ENCODE assay signal across 16 cellular contexts in genomic region chr7:82036146-82036886, GRCh38.
A peak's percentile ranks its signal among the peaks of the same experiment; 100 is the strongest.
DNase-seq lines count a peak whose midpoint lies in the region; ATAC-seq, FAIRE-seq and TF ChIP-seq lines count a peak whose summit lies in the region.
"Had no signal": no experiment of that assay in that cellular context is flagged by ENCODE, and none has a peak within 500 bp of the region (broad histone marks: within the 10 kb centered on the region; RNA-seq: fewer than 3 reads in every experiment).

No MANE protein-coding gene starts in this region.

- H3K36me3 ChIP-seq in upper lobe of right lung = no peaks in the 10 kb centered on the region
- H3K36me3 ChIP-seq: left lung, neural progenitor cell, stomach had no signal

- H3K4me1 Mint-ChIP-seq in osteocyte (ENCODE audit: unreplicated experiment) = peaks cover 27% of the 10 kb centered on the region
- H3K4me1 Mint-ChIP-seq: T-helper 17 cell had no signal

- no peaks in the 10 kb centered on the region for H3K9me3 Mint-ChIP-seq in osteocyte (ENCODE audit: unreplicated experiment)
- H3K9me3 Mint-ChIP-seq: neural progenitor cell had no signal

- no peak overlapping the region for H3K4me3 ChIP-seq in fibroblast of the aortic adventitia (ENCODE audit: low read depth, low read length)
- no peak overlapping the region for H3K4me3 ChIP-seq in upper lobe of right lung
- H3K4me3 ChIP-seq: hepatocyte, left lung, neural progenitor cell, skin epidermis, stomach had no signal

- no peak overlapping the region for H3K27ac Mint-ChIP-seq in osteocyte (ENCODE audit: unreplicated experiment)
- H3K27ac Mint-ChIP-seq: neural progenitor cell, T-helper 17 cell had no signal

- H3K27ac ChIP-seq in upper lobe of right lung = no peak overlapping the region
- H3K27ac ChIP-seq: hepatocyte, left lung, neural progenitor cell, stomach had no signal

- H3K27me3 Mint-ChIP-seq in osteocyte (ENCODE audit: unreplicated experiment) = no peaks in the 10 kb centered on the region
- H3K27me3 Mint-ChIP-seq: T-helper 17 cell had no signal

- no peak overlapping the region for H3K4me3 Mint-ChIP-seq in osteocyte (ENCODE audit: unreplicated experiment)
- H3K4me3 Mint-ChIP-seq: neural progenitor cell, T-helper 17 cell had no signal

- H3K9me3 ChIP-seq in upper lobe of right lung = no peaks in the 10 kb centered on the region
- H3K9me3 ChIP-seq: left lung, stomach had no signal

- H3K27me3 ChIP-seq in upper lobe of right lung = no peaks in the 10 kb centered on the region
- H3K27me3 ChIP-seq: hepatocyte, left lung, neural progenitor cell, stomach had no signal

- H3K4me1 ChIP-seq in upper lobe of right lung = no peaks in the 10 kb centered on the region
- H3K4me1 ChIP-seq: left lung, stomach had no signal

- ATAC-seq in upper lobe of right lung (peak; percentile 44), GM21786 (IDR thresholded peaks at IDR 0.05; ENCODE audit: unreplicated experiment) (no peak)
- ATAC-seq: left lung, T-helper 17 cell had no signal

- no peak for TF ChIP-seq CTCF in fibroblast of the aortic adventitia (IDR thresholded peaks at IDR 0.05; ENCODE audit: insufficient read depth, low read length)
- no peak for TF ChIP-seq CTCF in upper lobe of right lung (IDR thresholded peaks at IDR 0.05)
- TF ChIP-seq CTCF in osteocyte (IDR thresholded peaks at IDR 0.05) = no peak

- DNase-seq in H54 (ENCODE audit: insufficient read length, low spot score) = no peak
- peak; percentile 22 for DNase-seq in SW480 (ENCODE audit: low spot score)
- DNase-seq in fibroblast of the aortic adventitia (ENCODE audit: low read depth) = peak; percentile 81
- no peak for DNase-seq in upper lobe of right lung
- no peak for DNase-seq in UCSD-AML1 (lab: John Stamatoyannopoulos, UW; ENCODE audit: unreplicated experiment)
- no peak for DNase-seq in osteocyte (ENCODE audit: extremely low spot score, unreplicated experiment)
- DNase-seq: activated CD4-positive, alpha-beta T cell treated with anti-CD3 and anti-CD28 coated beads for 48 hours; activated T-cell treated with anti-CD3 and anti-CD28 coated beads, Interleukin-2, amount 50 U/mL, for 1 hour; anterior cingulate cortex; stomach; T-helper 17 cell had no signal

- peak; percentile 72 for FAIRE-seq in H54 (lab: Jason Lieb, UNC)

- no peak for TF ChIP-seq POLR2A in H54 (IDR thresholded peaks at IDR 0.05; ENCODE audit: low read depth, low read length)

- H3K36me3 Mint-ChIP-seq in osteocyte (ENCODE audit: unreplicated experiment) = peaks cover 3% of the 10 kb centered on the region
- H3K36me3 Mint-ChIP-seq: neural progenitor cell had no signal

- intact Hi-C loops in upper lobe of right lung (cut with DNase I) = no loop called here

Comparison
In these comparisons a context has a peak if more than half of its experiments do, and no peak if none do; other contexts are left out.
1. DNase-seq: peak in SW480 (single experiment) and fibroblast of the aortic adventitia (single experiment); none in H54 (single experiment), upper lobe of right lung (single experiment), UCSD-AML1 (single experiment) and osteocyte (single experiment).